In genomic region chr12:46370380-46370734, GRCh38 we compare ENCODE assay signal across 8 cellular contexts. TPM values are rescaled to one million over a fixed set of nuclear protein-coding genes. Genes with fewer than 3 reads are reported as not detected.
DNase-seq lines count a peak whose midpoint lies in the region; ATAC-seq and TF ChIP-seq lines count a peak whose summit lies in the region.

No MANE protein-coding gene starts in this region.

- TF ChIP-seq POLR2A in IMR-90 (IDR thresholded peaks at IDR 0.05; ENCODE audit: low read depth, low read length): no peak

- H4K8ac ChIP-seq in IMR-90 (ENCODE audit: low read depth in 2 of 2, low read length in 2 of 2): 0 out of 4 replicates have a peak overlapping the region, but pooled peaks of 1 of the 2 experiments have one; percentile 33

- no peak for TF ChIP-seq RAD21 in IMR-90 (IDR thresholded peaks at IDR 0.05; ENCODE audit: low read length)

- peak overlapping the region; percentile 16 for H3K14ac ChIP-seq in IMR-90 (replicated peaks; ENCODE audit: low read depth, low read length)

- ATAC-seq in IMR-90 (ENCODE audit: low read depth) (no peak), mucosa of descending colon (no peak)

- no CpG with 5 or more reads among the region's 2 CpGs for WGBS in IMR-90 (ENCODE audit: extremely low coverage in 2 of 2, insufficient read length in 1 of 2), 2 experiments
- WGBS in mammary epithelial cell (ENCODE audit: low coverage, missing lambda C conversion rate): 0% methylated on average over 2 of the region's 2 CpGs

- H3K18ac ChIP-seq in IMR-90 (ENCODE audit: low read depth, low read length): peak overlapping the region; percentile 50; the same call in 1 of the 2 replicates

- dilution Hi-C loops in IMR-90 (cut with HindIII; ENCODE audit: low sequenced_read_pairs, unreplicated experiment): no loop called here
- dilution Hi-C loops in mammary epithelial cell (cut with HindIII; ENCODE audit: low sequenced_read_pairs): loop anchor here (25.0 kb wide), 1 partner anchor 642 kb away; no protein-coding TSS in a partner anchor

- no peak for TF ChIP-seq CTCF in 22Rv1 (IDR thresholded peaks at IDR 0.05)
- no peak for TF ChIP-seq CTCF in IMR-90 (conservative IDR thresholded peaks at IDR 0.05; ENCODE audit: low read depth, low read length)
- no peak for TF ChIP-seq CTCF in mammary epithelial cell (conservative IDR thresholded peaks at IDR 0.05 in 1 of 2, IDR thresholded peaks at IDR 0.05 in 1 of 2; ENCODE audit: extremely low read depth in 1 of 2, insufficient read depth in 1 of 2, low read depth in 1 of 2, low read length in 2 of 2)
- TF ChIP-seq CTCF in mucosa of descending colon (IDR thresholded peaks at IDR 0.05): no peak

- H3K4me1 ChIP-seq in IMR-90 (ENCODE audit: control insufficient read depth, insufficient read depth, low read length) (peaks cover 10% of the 10 kb centered on the region), mammary epithelial cell (ENCODE audit: insufficient read depth, low read length) (peaks cover 47% of the 10 kb centered on the region), mucosa of descending colon (ENCODE audit: low read depth) (peaks cover 58% of the 10 kb centered on the region)

- H2BK15ac ChIP-seq in IMR-90 (ENCODE audit: low read depth, low read length): no peak overlapping the region

- peak overlapping the region; percentile 94 for H3K4me2 ChIP-seq in IMR-90 (ENCODE audit: low read depth, low read length)
- peak overlapping the region; percentile 91 for H3K4me2 ChIP-seq in mammary epithelial cell (ENCODE audit: insufficient read depth, low read depth, low read length)

- H4K5ac ChIP-seq in IMR-90 (ENCODE audit: low read depth, low read length): no peak overlapping the region

- H4K91ac ChIP-seq in IMR-90 (ENCODE audit: insufficient read depth, low read depth, low read length): no peak overlapping the region

- TSS peak; percentile 46 for BruUV-seq in IMR-90 (replicated peaks; lab: Mats Ljungman, UMichigan)
- TSS peak; percentile 32 for BruUV-seq in mammary epithelial cell (replicated peaks; lab: Mats Ljungman, UMichigan)

- no peak overlapping the region for H3K4ac ChIP-seq in IMR-90 (ENCODE audit: low read depth, low read length)

- intact Hi-C loops in IMR-90 (cut with micrococcal nuclease) (loop anchor here (5.0 kb wide), 4 partner anchors 62 to 652 kb away; no protein-coding TSS in a partner anchor), mammary epithelial cell (cut with micrococcal nuclease) (loop anchor here (5.0 kb wide), 2 partner anchors 562 to 652 kb away; no protein-coding TSS in a partner anchor), mucosa of descending colon (cut with DNase I, micrococcal nuclease) (loop anchor here in 1 of 2 donors (10.0 kb wide), 1 partner anchor 294 kb away; no protein-coding TSS in a partner anchor)

- H3K9ac ChIP-seq in IMR-90 (ENCODE audit: low read depth, low read length) (peak overlapping the region; percentile 97), mammary epithelial cell (ENCODE audit: insufficient read depth, low read length) (peak overlapping the region; percentile 98)

- H2BK5ac ChIP-seq in IMR-90 (ENCODE audit: low read depth, low read length, poor library complexity, severe bottlenecking): peak overlapping the region; percentile 84

- H3K23ac ChIP-seq in IMR-90 (ENCODE audit: low read depth, low read length): peak overlapping the region; percentile 21; the same call in 1 of the 2 replicates

- DNase-seq in IMR-90 (no peak), mammary epithelial cell (no peak), mucosa of descending colon (no peak), ecto neural progenitor cell (ENCODE audit: low spot score) (no peak), nucleus accumbens (lab: John Stamatoyannopoulos, UW) (no peak), NCI-H510A (lab: John Stamatoyannopoulos, UW) (no peak)
- no peak for DNase-seq in stimulated activated CD4-positive, alpha-beta T cell treated with anti-CD3 and anti-CD28 coated beads, Interleukin-4, amount 100 ng/mL, for 1 hour

- H3K79me1 ChIP-seq in IMR-90 (ENCODE audit: low read depth in 1 of 2, low read length in 2 of 2): peaks cover 10 to 44% of the 10 kb centered on the region in 2 experiments

- H3K9me1 ChIP-seq in IMR-90 (ENCODE audit: insufficient read depth, low read length): peaks cover 3% of the 10 kb centered on the region

- POLR2A ChIA-PET in IMR-90 (lab: Charles Lee; ENCODE audit: unreplicated experiment): interaction anchor here (0.6 to 1.7 kb wide), 5 partner anchors 17 to 575 kb away, joined by 3 to 6 read pairs (median 4); no protein-coding TSS in a partner anchor

- no peaks in the 10 kb centered on the region for H3K27me3 ChIP-seq in IMR-90 (ENCODE audit: control insufficient read depth, insufficient read depth, low read length)
- no peaks in the 10 kb centered on the region for H3K27me3 ChIP-seq in mammary epithelial cell (ENCODE audit: insufficient read depth, low read length)

- H2AK5ac ChIP-seq in IMR-90 (ENCODE audit: low read depth, low read length): no peak overlapping the region

- H3K36me3 ChIP-seq in IMR-90 (ENCODE audit: control insufficient read depth, insufficient read depth, low read length) (peaks cover 46% of the 10 kb centered on the region), mammary epithelial cell (ENCODE audit: insufficient read depth, low read length) (peaks cover 55% of the 10 kb centered on the region), mucosa of descending colon (ENCODE audit: low read depth) (no peaks in the 10 kb centered on the region)

- H2BK20ac ChIP-seq in IMR-90 (ENCODE audit: low read depth, low read length): no peak overlapping the region

- peak overlapping the region; percentile 40 for H3K56ac ChIP-seq in IMR-90 (ENCODE audit: extremely low read depth, insufficient read depth, low read length)

- no peak overlapping the region for H2AK9ac ChIP-seq in IMR-90 (replicated peaks; ENCODE audit: low read depth, low read length, poor library complexity)

- peaks cover 85% of the 10 kb centered on the region for H3K79me2 ChIP-seq in mammary epithelial cell (ENCODE audit: insufficient read depth, low read length)

- H3K9me3 ChIP-seq in IMR-90 (ENCODE audit: control insufficient read depth, insufficient read depth, low read length) (no peaks in the 10 kb centered on the region), mammary epithelial cell (replicated peaks; ENCODE audit: insufficient read depth, low read length) (no peaks in the 10 kb centered on the region), mucosa of descending colon (no peaks in the 10 kb centered on the region)

- in situ Hi-C loops in IMR-90 (cut with MboI; ENCODE audit: low sequenced_read_pairs): loop anchor here (10.0 kb wide), 1 partner anchor 184 kb away; no protein-coding TSS in a partner anchor
- in situ Hi-C loops in mammary epithelial cell (cut with MboI; ENCODE audit: low sequenced_read_pairs in 2 of 2): no loop called here

- H2AFZ ChIP-seq in IMR-90 (replicated peaks; ENCODE audit: low read length, poor library complexity) (no peak overlapping the region), mammary epithelial cell (ENCODE audit: low read depth, low read length) (no peak overlapping the region)

- H2BK120ac ChIP-seq in IMR-90 (ENCODE audit: low read depth, low read length): no peak overlapping the region

- peaks cover 72% of the 10 kb centered on the region for H4K20me1 ChIP-seq in IMR-90 (ENCODE audit: insufficient read depth, low read length)
- peaks cover 40% of the 10 kb centered on the region for H4K20me1 ChIP-seq in mammary epithelial cell (ENCODE audit: insufficient read depth, low read length)

- CTCF ChIA-PET in IMR-90 (lab: Yijun Ruan, JAX): no interaction called here
- CTCF ChIA-PET in mammary epithelial cell (lab: Charles Lee; ENCODE audit: low non-redundant PET): no interaction called here

- H3K4me3 ChIP-seq in IMR-90 (ENCODE audit: insufficient read depth, low read depth, low read length) (peak overlapping the region; percentile 82), mammary epithelial cell (replicated peaks in 1 of 3; ENCODE audit: insufficient read depth in 1 of 3, low read depth in 2 of 3, low read length in 3 of 3) (peak overlapping the region; percentile 89 to 95 (median 92)), mucosa of descending colon (peak overlapping the region; percentile 99)

- H3K27ac ChIP-seq in 22Rv1 (peak overlapping the region; percentile 97), IMR-90 (ENCODE audit: insufficient read depth, low read length) (peak overlapping the region; percentile 35; the same call in 1 of the 2 replicates), mammary epithelial cell (ENCODE audit: insufficient read depth, low read depth, low read length) (peak overlapping the region; percentile 98)

TF ChIP-seq in IMR-90, 13 proteins besides CTCF, POLR2A, EP300 and RAD21 (continues in another document):
- TF ChIP-seq ELK1 (IDR thresholded peaks at IDR 0.05; ENCODE audit: borderline replicate concordance, low read depth, low read length) (no peak), CHD1 (IDR thresholded peaks at IDR 0.05; ENCODE audit: low read depth, low read length) (no peak), RCOR1 (IDR thresholded peaks at IDR 0.05; ENCODE audit: insufficient replicate concordance, low read length) (no peak), FOS (IDR thresholded peaks at IDR 0.05; ENCODE audit: low read depth, low read length) (no peak), BHLHE40 (IDR thresholded peaks at IDR 0.05; ENCODE audit: low read depth, low read length) (no peak), MXI1 (IDR thresholded peaks at IDR 0.05; ENCODE audit: borderline replicate concordance, low read depth, low read length) (no peak), MAZ (IDR thresholded peaks at IDR 0.05; ENCODE audit: borderline replicate concordance, low read depth, low read length) (no peak), MAFK (IDR thresholded peaks at IDR 0.05; ENCODE audit: low read depth, low read length) (no peak)

RNA-seq across cellular contexts. Expression of gene SLC38A2, which starts 2.2 kb away (rescaled TPM):
- total RNA-seq in IMR-90 (2012; rRNA removed) (881 and 1,389 TPM in 2 replicates), mammary epithelial cell (100 to 1,000 TPM; 774 to 995 TPM), mucosa of descending colon (100 to 1,000 TPM in 2 of 3 donors, 10 to 100 TPM in 1; 82.9 to 216 (median 143) TPM)
- polyA plus RNA-seq in IMR-90 (2012; rRNA removed) (213 and 313 TPM in 2 replicates), mammary epithelial cell (153 TPM)
- polyA plus RNA-seq in IMR-90 (2012; cell fraction: cytosol; rRNA removed): 33.9 and 129 TPM in 2 replicates
- 118 and 947 TPM in 2 replicates for polyA plus RNA-seq in IMR-90 (2012; cell fraction: nucleus; rRNA removed; ENCODE audit: low replicate concordance)
- 348 TPM for polyA minus RNA-seq in mammary epithelial cell

Comparison
In these comparisons a context has a peak if more than half of its experiments do, and no peak if none do; other contexts are left out.
1. H3K27ac ChIP-seq: peak in every context shown above with its lines; median percentile 98 in mammary epithelial cell; 97 in 22Rv1; 35 in IMR-90.